ENCODE assay signal across 1 cellular context in genomic region chr6:25105070-25105925, GRCh38.
TF ChIP-seq lines count a peak whose summit lies in the region.

No MANE protein-coding gene starts in this region.

TF ChIP-seq in SK-N-SH, 30 proteins besides CTCF, POLR2A, EP300 and RAD21 (continued from another document):
- no peak for TF ChIP-seq MAX (IDR thresholded peaks at IDR 0.05; ENCODE audit: low read depth)
- TF ChIP-seq FOSL2 (IDR thresholded peaks at IDR 0.05; ENCODE audit: borderline replicate concordance, low read depth): peak; percentile 53; the same call in 1 of the 2 replicates
- TF ChIP-seq MXI1 (IDR thresholded peaks at IDR 0.05; ENCODE audit: low read depth, low read length): no peak
- peak; percentile 46 for TF ChIP-seq JUND (IDR thresholded peaks at IDR 0.05)
- peak; percentile 62; the same call in 1 of the 2 replicates for TF ChIP-seq TEAD4 (IDR thresholded peaks at IDR 0.05; ENCODE audit: borderline replicate concordance, insufficient read depth)
- no peak for TF ChIP-seq FOXJ3 (CRISPR knock-in tag; IDR thresholded peaks at IDR 0.05)
- TF ChIP-seq ELF1 (IDR thresholded peaks at IDR 0.05): no peak
- no peak for TF ChIP-seq REST (IDR thresholded peaks at IDR 0.05; ENCODE audit: low read depth, low read length)
TF ChIP-seq in SK-N-SH: peak in this region for 6.
